Comparison of ENCODE assay signal across 1 cellular context in genomic region chr12:43937947-43938346, GRCh38.
TF ChIP-seq lines count a peak whose summit lies in the region.

No MANE protein-coding gene starts in this region.

TF ChIP-seq in IMR-90, 13 proteins besides CTCF, POLR2A, EP300 and RAD21 (continued from another document):
- TF ChIP-seq RCOR1 (IDR thresholded peaks at IDR 0.05; ENCODE audit: insufficient replicate concordance, low read length) (no peak), MAZ (IDR thresholded peaks at IDR 0.05; ENCODE audit: borderline replicate concordance, low read depth, low read length) (no peak), ELK1 (IDR thresholded peaks at IDR 0.05; ENCODE audit: borderline replicate concordance, low read depth, low read length) (no peak), FOS (IDR thresholded peaks at IDR 0.05; ENCODE audit: low read depth, low read length) (no peak), BHLHE40 (IDR thresholded peaks at IDR 0.05; ENCODE audit: low read depth, low read length) (no peak), SMC3 (IDR thresholded peaks at IDR 0.05; ENCODE audit: low read depth, low read length) (no peak), CHD1 (IDR thresholded peaks at IDR 0.05; ENCODE audit: low read depth, low read length) (no peak)
